In the genomic region with DNA sequence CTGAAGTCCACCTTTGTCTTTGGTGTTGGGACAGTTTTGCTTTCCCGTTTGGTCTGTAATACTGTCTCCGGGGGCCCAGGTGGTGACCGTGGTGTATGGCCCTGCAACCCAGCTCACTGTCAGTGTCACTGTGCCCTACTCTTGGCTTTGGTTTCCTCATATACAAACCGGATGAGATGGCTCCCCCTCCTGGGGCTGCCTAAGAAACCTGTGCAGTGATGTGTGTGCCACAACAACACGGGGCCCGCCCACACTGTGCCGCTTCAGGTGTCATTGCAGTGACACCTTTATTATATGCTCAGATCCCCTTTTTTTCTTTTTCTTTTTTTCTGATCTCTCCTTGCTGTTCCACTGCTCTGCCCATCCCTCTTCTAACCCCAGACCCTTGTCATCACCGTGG, we compare ENCODE assay signal across 8 cellular contexts.
DNase-seq lines count a peak whose midpoint lies in the region; ATAC-seq and TF ChIP-seq lines count a peak whose summit lies in the region.

No MANE protein-coding gene starts in this region.

- TF ChIP-seq CTCF in foreskin fibroblast (IDR thresholded peaks at IDR 0.05; ENCODE audit: low read depth, low read length) = no peak

- ATAC-seq in GM19395 (IDR thresholded peaks at IDR 0.05; ENCODE audit: unreplicated experiment) (peak; percentile 94), HG03378 (IDR thresholded peaks at IDR 0.05; ENCODE audit: unreplicated experiment) (peak; percentile 96)

- peak; percentile 22 for DNase-seq in CD1c-positive myeloid dendritic cell (ENCODE audit: extremely low spot score)
- DNase-seq in activated effector memory CD4-positive, alpha-beta T cell treated with anti-CD3 and anti-CD28 coated beads, Interleukin-2, amount 50 U/mL, for 16 hours = peak; percentile 79
- no peak for DNase-seq in OCI-M1 (lab: John Stamatoyannopoulos, UW)
- DNase-seq in SW 1271 (lab: John Stamatoyannopoulos, UW) = no peak
- DNase-seq in foreskin fibroblast = no peak
- no peak for DNase-seq in LoVo (ENCODE audit: low spot score)

- no peak overlapping the region for H3K4me3 ChIP-seq in foreskin fibroblast (ENCODE audit: low read depth in 1 of 2, low read length in 2 of 2)

Comparison
In these comparisons a context has a peak if more than half of its experiments do, and no peak if none do; other contexts are left out.
1. DNase-seq: peak in CD1c-positive myeloid dendritic cell (single experiment) and activated effector memory CD4-positive, alpha-beta T cell treated with anti-CD3 and anti-CD28 coated beads, Interleukin-2, amount 50 U/mL, for 16 hours (single experiment); none in OCI-M1 (single experiment), SW 1271 (0 of 2), foreskin fibroblast (0 of 2) and LoVo (single experiment).